In the genomic region with DNA sequence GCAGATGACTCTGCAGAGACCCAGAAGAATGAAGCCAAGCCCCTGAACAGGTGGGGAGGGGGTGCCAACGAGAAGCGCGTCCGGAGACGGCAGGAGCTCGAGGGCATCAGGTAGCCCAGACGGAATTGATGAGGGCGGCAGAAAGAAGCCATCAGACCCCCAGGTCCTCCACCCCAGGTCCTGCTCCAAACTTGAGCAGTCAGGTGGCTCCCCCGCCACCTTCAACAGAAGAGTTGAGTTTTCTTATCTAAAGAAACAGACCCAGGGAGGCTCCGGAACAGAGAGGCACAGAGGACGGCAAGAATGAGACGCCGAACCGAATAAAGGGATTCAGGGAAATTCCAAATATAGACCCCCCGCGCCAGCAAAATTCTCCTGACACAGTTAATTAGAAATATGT, we compare ENCODE assay signal across 1 cellular context.
TF ChIP-seq lines count a peak whose summit lies in the region.

No MANE protein-coding gene starts in this region.

TF ChIP-seq in IMR-90, 13 proteins besides CTCF, POLR2A, EP300 and RAD21:
- TF ChIP-seq FOS (IDR thresholded peaks at IDR 0.05; ENCODE audit: low read depth, low read length) (no peak), MXI1 (IDR thresholded peaks at IDR 0.05; ENCODE audit: borderline replicate concordance, low read depth, low read length) (no peak), ELK1 (IDR thresholded peaks at IDR 0.05; ENCODE audit: borderline replicate concordance, low read depth, low read length) (no peak), MAZ (IDR thresholded peaks at IDR 0.05; ENCODE audit: borderline replicate concordance, low read depth, low read length) (no peak), RFX5 (IDR thresholded peaks at IDR 0.05; ENCODE audit: low read depth, low read length) (no peak), CHD1 (IDR thresholded peaks at IDR 0.05; ENCODE audit: low read depth, low read length) (no peak), MAFK (IDR thresholded peaks at IDR 0.05; ENCODE audit: low read depth, low read length) (no peak), CEBPB (IDR thresholded peaks at IDR 0.05; ENCODE audit: low read depth, low read length) (no peak), BHLHE40 (IDR thresholded peaks at IDR 0.05; ENCODE audit: low read depth, low read length) (no peak), RCOR1 (IDR thresholded peaks at IDR 0.05; ENCODE audit: insufficient replicate concordance, low read length) (no peak), NFE2L2 (IDR thresholded peaks at IDR 0.05; ENCODE audit: low read depth, low read length) (no peak)
- TF ChIP-seq, protein P1, sequence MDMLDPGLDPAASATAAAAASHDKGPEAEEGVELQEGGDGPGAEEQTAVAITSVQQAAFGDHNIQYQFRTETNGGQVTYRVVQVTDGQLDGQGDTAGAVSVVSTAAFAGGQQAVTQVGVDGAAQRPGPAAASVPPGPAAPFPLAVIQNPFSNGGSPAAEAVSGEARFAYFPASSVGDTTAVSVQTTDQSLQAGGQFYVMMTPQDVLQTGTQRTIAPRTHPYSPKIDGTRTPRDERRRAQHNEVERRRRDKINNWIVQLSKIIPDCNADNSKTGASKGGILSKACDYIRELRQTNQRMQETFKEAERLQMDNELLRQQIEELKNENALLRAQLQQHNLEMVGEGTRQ (IDR thresholded peaks at IDR 0.05; ENCODE audit: low read depth, low read length), result no peak
